In genomic region chr17:17836818-17837379, GRCh38 we compare ENCODE assay signal across 8 cellular contexts. TPM values are rescaled to one million over a fixed set of nuclear protein-coding genes. Genes with fewer than 3 reads are reported as not detected.
A peak's percentile ranks its signal among the peaks of the same experiment; 100 is the strongest.
DNase-seq lines count a peak whose midpoint lies in the region; ATAC-seq and TF ChIP-seq lines count a peak whose summit lies in the region.

Gene SREBF1, minus strand, starts transcription at chr17:17836986. Its CDS starts 169 bp downstream, at chr17:17836817.

- H3K27me3 ChIP-seq in upper lobe of right lung, result no peaks in the 10 kb centered on the region

- peak; percentile 56 for TF ChIP-seq POLR2A in GM15510 (IDR thresholded peaks at IDR 0.05; ENCODE audit: borderline replicate concordance, extremely low read depth, insufficient read length)

- peak within 1 kb of the TSS; percentile 94 for H3K4me3 ChIP-seq in upper lobe of right lung

- intact Hi-C loops in upper lobe of right lung (cut with DNase I), result no loop called here

- peak; percentile 41 for DNase-seq in activated gamma-delta T cell treated with anti-CD3 and anti-CD28 coated beads, Interleukin-2, amount 50 U/mL, for 16 hours (ENCODE audit: low read depth)
- DNase-seq in germinal center (ENCODE audit: low spot score) (peak; percentile 87), nucleus accumbens (lab: John Stamatoyannopoulos, UW) (peak in 30 of 56 donors; percentile 28 to 80 (median 56)), upper lobe of right lung (peak; percentile 85)

- peak; percentile 3 for ATAC-seq in HG02938 (IDR thresholded peaks at IDR 0.05; ENCODE audit: unreplicated experiment)
- peak; percentile 7 for ATAC-seq in upper lobe of right lung

- H3K36me3 ChIP-seq in upper lobe of right lung, result no peaks in the 10 kb centered on the region

- H3K4me1 ChIP-seq in upper lobe of right lung, result peaks cover 63% of the 10 kb centered on the region

- H3K27ac ChIP-seq in 22Rv1, result peak within 1 kb of the TSS; percentile 95
- peak within 1 kb of the TSS; percentile 100 for H3K27ac ChIP-seq in upper lobe of right lung

- TF ChIP-seq CTCF in 22Rv1 (IDR thresholded peaks at IDR 0.05) (no peak), upper lobe of right lung (IDR thresholded peaks at IDR 0.05) (no peak)

- no peaks in the 10 kb centered on the region for H3K9me3 ChIP-seq in upper lobe of right lung

TF ChIP-seq in PFSK-1, 5 proteins besides CTCF, POLR2A, EP300 and RAD21:
- TF ChIP-seq POLR2AphosphoS5 (IDR thresholded peaks at IDR 0.05; ENCODE audit: low read depth, low read length) (0 out of 2 replicates have a peak, but pooled peaks have one; percentile 4), SIN3A (IDR thresholded peaks at IDR 0.05; ENCODE audit: borderline replicate concordance, insufficient read depth, low read length) (no peak), TAF1 (IDR thresholded peaks at IDR 0.05; ENCODE audit: borderline replicate concordance, insufficient read depth, low read length) (no peak), FOXP2 (optimal IDR thresholded peaks at IDR 0.05; ENCODE audit: borderline replicate concordance, extremely low read depth, extremely low read length, insufficient read depth) (peak; percentile 11)
- TF ChIP-seq, protein P1, sequence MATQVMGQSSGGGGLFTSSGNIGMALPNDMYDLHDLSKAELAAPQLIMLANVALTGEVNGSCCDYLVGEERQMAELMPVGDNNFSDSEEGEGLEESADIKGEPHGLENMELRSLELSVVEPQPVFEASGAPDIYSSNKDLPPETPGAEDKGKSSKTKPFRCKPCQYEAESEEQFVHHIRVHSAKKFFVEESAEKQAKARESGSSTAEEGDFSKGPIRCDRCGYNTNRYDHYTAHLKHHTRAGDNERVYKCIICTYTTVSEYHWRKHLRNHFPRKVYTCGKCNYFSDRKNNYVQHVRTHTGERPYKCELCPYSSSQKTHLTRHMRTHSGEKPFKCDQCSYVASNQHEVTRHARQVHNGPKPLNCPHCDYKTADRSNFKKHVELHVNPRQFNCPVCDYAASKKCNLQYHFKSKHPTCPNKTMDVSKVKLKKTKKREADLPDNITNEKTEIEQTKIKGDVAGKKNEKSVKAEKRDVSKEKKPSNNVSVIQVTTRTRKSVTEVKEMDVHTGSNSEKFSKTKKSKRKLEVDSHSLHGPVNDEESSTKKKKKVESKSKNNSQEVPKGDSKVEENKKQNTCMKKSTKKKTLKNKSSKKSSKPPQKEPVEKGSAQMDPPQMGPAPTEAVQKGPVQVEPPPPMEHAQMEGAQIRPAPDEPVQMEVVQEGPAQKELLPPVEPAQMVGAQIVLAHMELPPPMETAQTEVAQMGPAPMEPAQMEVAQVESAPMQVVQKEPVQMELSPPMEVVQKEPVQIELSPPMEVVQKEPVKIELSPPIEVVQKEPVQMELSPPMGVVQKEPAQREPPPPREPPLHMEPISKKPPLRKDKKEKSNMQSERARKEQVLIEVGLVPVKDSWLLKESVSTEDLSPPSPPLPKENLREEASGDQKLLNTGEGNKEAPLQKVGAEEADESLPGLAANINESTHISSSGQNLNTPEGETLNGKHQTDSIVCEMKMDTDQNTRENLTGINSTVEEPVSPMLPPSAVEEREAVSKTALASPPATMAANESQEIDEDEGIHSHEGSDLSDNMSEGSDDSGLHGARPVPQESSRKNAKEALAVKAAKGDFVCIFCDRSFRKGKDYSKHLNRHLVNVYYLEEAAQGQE (IDR thresholded peaks at IDR 0.05; ENCODE audit: insufficient read depth in 1 of 2, low read depth in 2 of 2, low read length in 2 of 2), result 0 out of 4 replicates have a peak, but pooled peaks of 1 of the 2 experiments have one; percentile 31

RNA-seq across cellular contexts. Expression of gene SREBF1, which starts in this region (rescaled TPM):
- 241 TPM for polyA plus RNA-seq in PFSK-1 (2012; ENCODE audit: insufficient read length, low read depth)
- 80.8 TPM for total RNA-seq in upper lobe of right lung

Comparison
In these comparisons a context has a peak if more than half of its experiments do, and no peak if none do; other contexts are left out.
1. Peak in every context shown above with its lines: DNase-seq, ATAC-seq, H3K4me3 ChIP-seq and H3K27ac ChIP-seq.